Comparison of ENCODE assay signal across 2 cellular contexts in the genomic region with DNA sequence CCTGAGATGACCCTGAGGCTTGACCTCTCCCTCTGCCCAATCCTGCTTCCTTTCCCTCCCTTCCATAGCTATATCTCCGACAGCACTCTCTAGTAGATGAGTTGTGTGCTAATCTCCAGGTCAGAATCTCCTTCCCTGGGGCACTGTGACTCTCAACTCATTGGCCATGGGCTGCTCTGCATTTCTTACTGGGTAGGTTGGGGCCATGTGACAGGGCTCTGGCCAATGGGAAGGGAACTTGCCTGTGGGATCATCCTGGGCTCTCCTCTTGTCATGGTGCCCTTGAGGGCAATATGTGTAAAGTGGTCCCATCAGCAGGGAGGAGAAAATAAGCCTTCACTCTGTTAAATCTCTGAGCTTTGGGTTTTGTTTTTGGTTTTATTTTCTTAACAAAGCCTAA.
TF ChIP-seq lines count a peak whose summit lies in the region.

No MANE protein-coding gene starts in this region.

TF ChIP-seq in Ishikawa, 13 proteins besides CTCF, POLR2A, EP300 and RAD21 (continued from another document):
- TF ChIP-seq, protein P1, sequence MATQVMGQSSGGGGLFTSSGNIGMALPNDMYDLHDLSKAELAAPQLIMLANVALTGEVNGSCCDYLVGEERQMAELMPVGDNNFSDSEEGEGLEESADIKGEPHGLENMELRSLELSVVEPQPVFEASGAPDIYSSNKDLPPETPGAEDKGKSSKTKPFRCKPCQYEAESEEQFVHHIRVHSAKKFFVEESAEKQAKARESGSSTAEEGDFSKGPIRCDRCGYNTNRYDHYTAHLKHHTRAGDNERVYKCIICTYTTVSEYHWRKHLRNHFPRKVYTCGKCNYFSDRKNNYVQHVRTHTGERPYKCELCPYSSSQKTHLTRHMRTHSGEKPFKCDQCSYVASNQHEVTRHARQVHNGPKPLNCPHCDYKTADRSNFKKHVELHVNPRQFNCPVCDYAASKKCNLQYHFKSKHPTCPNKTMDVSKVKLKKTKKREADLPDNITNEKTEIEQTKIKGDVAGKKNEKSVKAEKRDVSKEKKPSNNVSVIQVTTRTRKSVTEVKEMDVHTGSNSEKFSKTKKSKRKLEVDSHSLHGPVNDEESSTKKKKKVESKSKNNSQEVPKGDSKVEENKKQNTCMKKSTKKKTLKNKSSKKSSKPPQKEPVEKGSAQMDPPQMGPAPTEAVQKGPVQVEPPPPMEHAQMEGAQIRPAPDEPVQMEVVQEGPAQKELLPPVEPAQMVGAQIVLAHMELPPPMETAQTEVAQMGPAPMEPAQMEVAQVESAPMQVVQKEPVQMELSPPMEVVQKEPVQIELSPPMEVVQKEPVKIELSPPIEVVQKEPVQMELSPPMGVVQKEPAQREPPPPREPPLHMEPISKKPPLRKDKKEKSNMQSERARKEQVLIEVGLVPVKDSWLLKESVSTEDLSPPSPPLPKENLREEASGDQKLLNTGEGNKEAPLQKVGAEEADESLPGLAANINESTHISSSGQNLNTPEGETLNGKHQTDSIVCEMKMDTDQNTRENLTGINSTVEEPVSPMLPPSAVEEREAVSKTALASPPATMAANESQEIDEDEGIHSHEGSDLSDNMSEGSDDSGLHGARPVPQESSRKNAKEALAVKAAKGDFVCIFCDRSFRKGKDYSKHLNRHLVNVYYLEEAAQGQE (IDR thresholded peaks at IDR 0.05; ENCODE audit: low read depth): no peak
- TF ChIP-seq, protein P2, sequence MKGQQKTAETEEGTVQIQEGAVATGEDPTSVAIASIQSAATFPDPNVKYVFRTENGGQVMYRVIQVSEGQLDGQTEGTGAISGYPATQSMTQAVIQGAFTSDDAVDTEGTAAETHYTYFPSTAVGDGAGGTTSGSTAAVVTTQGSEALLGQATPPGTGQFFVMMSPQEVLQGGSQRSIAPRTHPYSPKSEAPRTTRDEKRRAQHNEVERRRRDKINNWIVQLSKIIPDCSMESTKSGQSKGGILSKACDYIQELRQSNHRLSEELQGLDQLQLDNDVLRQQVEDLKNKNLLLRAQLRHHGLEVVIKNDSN (IDR thresholded peaks at IDR 0.05): peak; percentile 71
- no peak for TF ChIP-seq NFIC (IDR thresholded peaks at IDR 0.05)
- no peak for TF ChIP-seq ZBTB7A (IDR thresholded peaks at IDR 0.05; ENCODE audit: low read depth)

TF ChIP-seq in K562, 482 proteins besides CTCF, POLR2A, EP300 and RAD21 (continued from another document):
- TF ChIP-seq, protein P3, sequence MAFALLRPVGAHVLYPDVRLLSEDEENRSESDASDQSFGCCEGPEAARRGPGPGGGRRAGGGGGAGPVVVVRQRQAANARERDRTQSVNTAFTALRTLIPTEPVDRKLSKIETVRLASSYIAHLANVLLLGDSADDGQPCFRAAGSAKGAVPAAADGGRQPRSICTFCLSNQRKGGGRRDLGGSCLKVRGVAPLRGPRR (CRISPR knock-in tag; IDR thresholded peaks at IDR 0.05): no peak
TF ChIP-seq in K562: peak in this region for 2.
